ENCODE assay signal across 14 cellular contexts in genomic region chr10:132836248-132836831, GRCh38. TPM values are rescaled to one million over a fixed set of nuclear protein-coding genes. Genes with fewer than 3 reads are reported as not detected.
A peak's percentile ranks its signal among the peaks of the same experiment; 100 is the strongest.
DNase-seq lines count a peak whose midpoint lies in the region; ATAC-seq and TF ChIP-seq lines count a peak whose summit lies in the region.
"Had no signal": no experiment of that assay in that cellular context is flagged by ENCODE, and none has a peak within 500 bp of the region (broad histone marks: within the 10 kb centered on the region; RNA-seq: fewer than 3 reads in every experiment).

No MANE protein-coding gene starts in this region.

- DNase-seq in D341Med (ENCODE audit: low spot score) (peak; percentile 30), amygdala (lab: John Stamatoyannopoulos, UW) (peak in 33 of 56 donors; percentile 2 to 69 (median 35)), right cardiac atrium (peak; percentile 45 to 74 (median 71)), psoas muscle (peak; percentile 85 to 98), HAP-1 (ENCODE audit: low spot score in 2 of 2) (no peak), foreskin keratinocyte (no peak)
- DNase-seq: AML-193, HFFc6, NCI-H2081 treated with DMSO at 0.1 percent for 48 hours had no signal

- H3K4me3 ChIP-seq in right cardiac atrium (ENCODE audit: low read length): no peak overlapping the region
- peak overlapping the region; percentile 67 for H3K4me3 ChIP-seq in psoas muscle
- no peak overlapping the region for H3K4me3 ChIP-seq in HAP-1

- in situ Hi-C loops in HAP-1 (cut with MboI; ENCODE audit: low sequenced_read_pairs): no loop called here

- no peak overlapping the region for H3K27ac ChIP-seq in right cardiac atrium (ENCODE audit: low read length)
- peak overlapping the region; percentile 93 for H3K27ac ChIP-seq in psoas muscle
- H3K27ac ChIP-seq in foreskin keratinocyte: no peak overlapping the region

- ATAC-seq in right cardiac atrium (peak; percentile 46 to 73), psoas muscle (peak; percentile 94 to 95 (median 95)), HG03571 (IDR thresholded peaks at IDR 0.05; ENCODE audit: unreplicated experiment) (no peak), GM19463 (IDR thresholded peaks at IDR 0.05; ENCODE audit: unreplicated experiment) (no peak), foreskin keratinocyte (no peak)

- H3K4me1 ChIP-seq in right cardiac atrium (ENCODE audit: control insufficient read depth, insufficient read depth, low read length): no peaks in the 10 kb centered on the region
- H3K4me1 ChIP-seq in psoas muscle: no peaks in the 10 kb centered on the region
- no peaks in the 10 kb centered on the region for H3K4me1 ChIP-seq in HAP-1
- no peaks in the 10 kb centered on the region for H3K4me1 ChIP-seq in foreskin keratinocyte

- H3K27me3 ChIP-seq in right cardiac atrium (ENCODE audit: control insufficient read depth, insufficient read depth) (no peaks in the 10 kb centered on the region), psoas muscle (ENCODE audit: insufficient read depth in 3 of 3, low read length in 2 of 3) (peaks cover 0 to 11% (median 7%) of the 10 kb centered on the region in 3 donors), HAP-1 (ENCODE audit: low read depth) (peaks cover 7% of the 10 kb centered on the region), foreskin keratinocyte (no peaks in the 10 kb centered on the region)

- WGBS in right cardiac atrium: 54% methylated on average over 27 of the region's 27 CpGs
- WGBS in psoas muscle, 3 donors: 14 to 22% (median 22%) methylated on average over 27 of the region's 27 CpGs

- TF ChIP-seq CTCF in psoas muscle (IDR thresholded peaks at IDR 0.05) (peak; percentile 22), foreskin keratinocyte (conservative IDR thresholded peaks at IDR 0.05) (no peak)

- no peaks in the 10 kb centered on the region for H3K9me3 ChIP-seq in right cardiac atrium (ENCODE audit: control insufficient read depth, low read length)
- no peaks in the 10 kb centered on the region for H3K9me3 ChIP-seq in psoas muscle
- H3K9me3 ChIP-seq in HAP-1: no peaks in the 10 kb centered on the region

- intact Hi-C loops in right cardiac atrium (cut with DNase I) (loop anchor here in 2 of 4 donors (5.0 to 10.0 kb wide), 2 partner anchors 182 to 286 kb away; no protein-coding TSS in a partner anchor), psoas muscle (cut with DNase I) (loop anchor here in 1 of 2 donors (5.0 to 10.0 kb wide), 2 partner anchors 281 to 478 kb away; no protein-coding TSS in a partner anchor)

- H3K36me3 ChIP-seq in psoas muscle (ENCODE audit: insufficient read depth in 1 of 2, low read depth in 1 of 2) (peaks cover 0 to 17% of the 10 kb centered on the region in 2 donors), HAP-1 (replicated peaks) (no peaks in the 10 kb centered on the region)

RNA-seq across cellular contexts. Expression of gene NKX6-2, which starts 50.4 kb away (rescaled TPM):
- not detected for total RNA-seq in right cardiac atrium
- 0.32 TPM for polyA plus RNA-seq in right cardiac atrium
- total RNA-seq in psoas muscle: not detected
- not detected for polyA plus RNA-seq in psoas muscle
- not detected in 2 replicates for total RNA-seq in foreskin keratinocyte
- not detected in 2 replicates for polyA plus RNA-seq in foreskin keratinocyte
- total RNA-seq: HFFc6; naive thymus-derived CD4-positive, alpha-beta T cell; T-cell had no signal
- polyA plus RNA-seq: IgD-negative memory B cell had no signal

Comparison
In these comparisons a context has a peak if more than half of its experiments do, and no peak if none do; other contexts are left out.
1. DNase-seq: peak in D341Med (single experiment), amygdala (33 of 56), right cardiac atrium (3 of 3) and psoas muscle (2 of 2); none in HAP-1 (0 of 2) and foreskin keratinocyte (0 of 2).
2. ATAC-seq: peak in right cardiac atrium (2 of 2) and psoas muscle (4 of 4); none in HG03571 (single experiment), GM19463 (single experiment) and foreskin keratinocyte (single experiment).